ENCODE assay signal across 28 cellular contexts in genomic region chr5:142934335-142934734, GRCh38.
DNase-seq lines count a peak whose midpoint lies in the region; ATAC-seq and TF ChIP-seq lines count a peak whose summit lies in the region.
"Had no signal": no experiment of that assay in that cellular context is flagged by ENCODE, and none has a peak within 500 bp of the region (broad histone marks: within the 10 kb centered on the region; RNA-seq: fewer than 3 reads in every experiment).

No MANE protein-coding gene starts in this region.

- peak in 2 of 3 experiments; percentile 25 to 68 for DNase-seq in NCI-H1417 (lab: John Stamatoyannopoulos, UW)
- no peak for DNase-seq in NCI-H1417 treated with DMSO at 0.1 percent for 48 hours (lab: John Stamatoyannopoulos, UW)
- peak; percentile 40 for DNase-seq in DMS 273 (lab: John Stamatoyannopoulos, UW; ENCODE audit: unreplicated experiment)
- peak; percentile 86 for DNase-seq in NCI-H82 (lab: John Stamatoyannopoulos, UW)
- DNase-seq in neural crest cell (ENCODE audit: low read depth, low spot score): no peak
- no peak for DNase-seq in stimulated activated naive CD4-positive, alpha-beta T cell treated with Interleukin-2 at 50 U/mL for 16 hours (lab: John Stamatoyannopoulos, UW)
- no peak for DNase-seq in CD4-positive, alpha-beta T cell
- DNase-seq: 8988T; activated CD4-positive, alpha-beta T cell treated with anti-CD3 and anti-CD28 coated beads, Interleukin-2, amount 50 U/mL, for 48 hours; activated CD4-positive, CD25-positive, alpha-beta regulatory T cell treated with anti-CD3 and anti-CD28 coated beads, Interleukin-2, amount 50 U/mL, for 72 hours; activated naive CD4-positive, alpha-beta T cell treated with anti-CD3 and anti-CD28 coated beads for 36 hours; body of pancreas; CD4-positive, CD25-positive, alpha-beta regulatory T cell; EL; esophagus squamous epithelium; foreskin melanocyte; H9; heart right ventricle; kidney glomerular epithelial cell; lower lobe of right lung; naive thymus-derived CD8-positive, alpha-beta T cell; NCI-H2081 treated with DMSO at 0.1 percent for 48 hours; SHP77; stimulated activated CD4-positive, alpha-beta T cell treated with anti-CD3 and anti-CD28 coated beads, Interleukin-4, amount 100 ng/mL, for 1 hour; trophoblast cell had no signal

- H3K4me1 Mint-ChIP-seq in neural crest cell: peaks cover 15% of the 10 kb centered on the region
- H3K4me1 Mint-ChIP-seq in CD4-positive, alpha-beta T cell (ENCODE audit: low read depth): peaks cover 10% of the 10 kb centered on the region

- no peak overlapping the region for H3K27ac ChIP-seq in CD4-positive, alpha-beta T cell (ENCODE audit: low read depth, low read length)
- H3K27ac ChIP-seq: body of pancreas, esophagus squamous epithelium had no signal

- POLR2A ChIA-PET in CD4-positive, alpha-beta T cell (lab: Charles Lee): no interaction called here

- no peaks in the 10 kb centered on the region for H3K9me3 ChIP-seq in CD4-positive, alpha-beta T cell (ENCODE audit: control insufficient read depth, low read length)
- H3K9me3 ChIP-seq: body of pancreas, esophagus squamous epithelium, heart right ventricle, lower lobe of right lung had no signal

- H3K27me3 ChIP-seq in CD4-positive, alpha-beta T cell (ENCODE audit: control insufficient read depth, insufficient read depth, low read length): no peaks in the 10 kb centered on the region
- H3K27me3 ChIP-seq: body of pancreas, esophagus squamous epithelium, heart right ventricle had no signal

- CTCF ChIA-PET in CD4-positive, alpha-beta T cell (lab: Charles Lee): no interaction called here

- no peak for ATAC-seq in GM21576 (IDR thresholded peaks at IDR 0.05; ENCODE audit: unreplicated experiment)
- ATAC-seq in CD4-positive, alpha-beta T cell (ENCODE audit: poor library complexity): no peak
- ATAC-seq: body of pancreas; heart right ventricle; K562; naive thymus-derived CD8-positive, alpha-beta T cell had no signal

- H3K36me3 Mint-ChIP-seq in neural crest cell (ENCODE audit: low read depth): no peaks in the 10 kb centered on the region
- H3K36me3 Mint-ChIP-seq in CD4-positive, alpha-beta T cell (ENCODE audit: low read depth): peaks cover 43% of the 10 kb centered on the region

- intact Hi-C loops in CD4-positive, alpha-beta T cell (cut with DNase I, micrococcal nuclease): no loop called here

- H3K4me3 Mint-ChIP-seq in neural crest cell: no peak overlapping the region
- no peak overlapping the region for H3K4me3 Mint-ChIP-seq in CD4-positive, alpha-beta T cell
- H3K4me3 Mint-ChIP-seq: activated naive CD4-positive, alpha-beta T cell treated with anti-CD3 and anti-CD28 coated beads for 36 hours; central memory CD8-positive, alpha-beta T cell; H9; naive thymus-derived CD8-positive, alpha-beta T cell had no signal

- peak overlapping the region; percentile 83 for H3K27ac Mint-ChIP-seq in neural crest cell (ENCODE audit: unreplicated experiment)
- H3K27ac Mint-ChIP-seq in CD4-positive, alpha-beta T cell: no peak overlapping the region
- H3K27ac Mint-ChIP-seq: activated naive CD4-positive, alpha-beta T cell treated with anti-CD3 and anti-CD28 coated beads for 36 hours; CD4-positive, CD25-positive, alpha-beta regulatory T cell; H9 had no signal

- no peak for TF ChIP-seq CTCF in neural crest cell (conservative IDR thresholded peaks at IDR 0.05)
- TF ChIP-seq CTCF in CD4-positive, alpha-beta T cell (IDR thresholded peaks at IDR 0.05): no peak

- no peaks in the 10 kb centered on the region for H3K9me3 Mint-ChIP-seq in neural crest cell
- H3K9me3 Mint-ChIP-seq in CD4-positive, alpha-beta T cell: no peaks in the 10 kb centered on the region
- H3K9me3 Mint-ChIP-seq: activated naive CD4-positive, alpha-beta T cell treated with anti-CD3 and anti-CD28 coated beads for 36 hours; CD4-positive, CD25-positive, alpha-beta regulatory T cell; central memory CD8-positive, alpha-beta T cell; H9; naive thymus-derived CD8-positive, alpha-beta T cell had no signal

- no peaks in the 10 kb centered on the region for H3K27me3 Mint-ChIP-seq in neural crest cell (ENCODE audit: low read depth)
- no peaks in the 10 kb centered on the region for H3K27me3 Mint-ChIP-seq in CD4-positive, alpha-beta T cell
- H3K27me3 Mint-ChIP-seq: central memory CD8-positive, alpha-beta T cell; naive thymus-derived CD8-positive, alpha-beta T cell had no signal

Comparison
In these comparisons a context has a peak if more than half of its experiments do, and no peak if none do; other contexts are left out.
1. DNase-seq: peak in NCI-H1417 (2 of 3), DMS 273 (single experiment) and NCI-H82 (single experiment); none in NCI-H1417 treated with DMSO at 0.1 percent for 48 hours (single experiment), neural crest cell (single experiment), stimulated activated naive CD4-positive, alpha-beta T cell treated with Interleukin-2 at 50 U/mL for 16 hours (single experiment) and CD4-positive, alpha-beta T cell (0 of 10).